Comparison of ENCODE assay signal across 7 cellular contexts in genomic region chrX:85529141-85529540, GRCh38.
DNase-seq lines count a peak whose midpoint lies in the region; FAIRE-seq and TF ChIP-seq lines count a peak whose summit lies in the region.
"Not testable (repeated sequence)": the region's sequence is repeated elsewhere in the genome, so short reads cannot be mapped to it uniquely, and the experiment has no call there.

No MANE protein-coding gene starts in this region.

- not testable (repeated sequence) for FAIRE-seq in kidney (lab: Jason Lieb, UNC); urothelium cell line (lab: Jason Lieb, UNC)

- intact Hi-C loops in kidney (cut with DNase I) = not testable (repeated sequence)

- TF ChIP-seq CTCF in kidney (IDR thresholded peaks at IDR 0.05; ENCODE audit: borderline replicate concordance, extremely low read depth, insufficient read depth) = not testable (repeated sequence)

- H3K9ac ChIP-seq in ES-I3 (ENCODE audit: low read depth, low read length) (peak overlapping the region; percentile 57; the same call in 1 of the 2 replicates), HUES6 (ENCODE audit: low read length) (peak overlapping the region; percentile 60)
- not testable (repeated sequence) for H3K9ac ChIP-seq in kidney (ENCODE audit: low read length in 2 of 2)

- H3K27me3 ChIP-seq in HUES6 (ENCODE audit: control insufficient read depth, insufficient read depth, low read length) = not testable (repeated sequence)

- H3K4me1 ChIP-seq in ES-I3 (ENCODE audit: insufficient read depth, low read length); HUES6 (ENCODE audit: control insufficient read depth, insufficient read depth, low read length); kidney (ENCODE audit: control insufficient read depth in 1 of 2, insufficient read depth in 1 of 2, low read depth in 1 of 2, low read length in 2 of 2): not testable (repeated sequence)

- not testable (repeated sequence) for H3K9me3 ChIP-seq in ES-I3 (ENCODE audit: control insufficient read depth, insufficient read depth, low read length); HUES6 (ENCODE audit: control insufficient read depth, insufficient read depth, low read depth, low read length); kidney (ENCODE audit: control insufficient read depth in 1 of 2, low read length in 2 of 2)

- H3K36me3 ChIP-seq in ES-I3 (ENCODE audit: insufficient read depth, low read length); HUES6 (ENCODE audit: control insufficient read depth, insufficient read depth, low read length); kidney (ENCODE audit: control insufficient read depth in 1 of 2, insufficient read depth in 2 of 2, low read length in 2 of 2): not testable (repeated sequence)

- H3K27ac ChIP-seq in HUES6 (ENCODE audit: low read depth, low read length); kidney (ENCODE audit: low read depth in 2 of 2, low read length in 2 of 2): not testable (repeated sequence)

- peak overlapping the region; percentile 63 for H3K4me3 ChIP-seq in HUES6 (ENCODE audit: low read depth, low read length)
- H3K4me3 ChIP-seq in kidney (ENCODE audit: low read length in 2 of 2) = not testable (repeated sequence)

- DNase-seq in NCI-H2171 (lab: John Stamatoyannopoulos, UW) = peak; percentile 1
- peak; percentile 43 for DNase-seq in NCI-H82 (lab: John Stamatoyannopoulos, UW)
- peak; percentile 7 for DNase-seq in SW480 (ENCODE audit: low spot score)
- DNase-seq in kidney = peak; percentile 15
- peak; percentile 1 for DNase-seq in urothelium cell line (ENCODE audit: low spot score)
